31 cellular contexts compared by ENCODE assay signal in genomic region chr16:58635502-58635901, GRCh38.
"Had no signal": no experiment of that assay in that cellular context is flagged by ENCODE, and none has a peak within 500 bp of the region (broad histone marks: within the 10 kb centered on the region; RNA-seq: fewer than 3 reads in every experiment).

No MANE protein-coding gene starts in this region.

- H3K36me3 ChIP-seq: breast epithelium, cardiac muscle cell, colonic mucosa, esophagus muscularis mucosa, gastroesophageal sphincter, heart right ventricle had no signal

- FAIRE-seq: astrocyte had no signal

- H3K79me2 ChIP-seq: hepatocyte had no signal

- H3K9me3 ChIP-seq: breast epithelium, colonic mucosa, esophagus muscularis mucosa, gastroesophageal sphincter, heart right ventricle had no signal

- ATAC-seq: activated CD4-positive, CD25-positive, alpha-beta regulatory T cell treated with anti-CD3 and anti-CD28 coated beads, Interleukin-2, amount 50 U/mL, for 24 hours; activated CD8-positive, alpha-beta T cell treated with anti-CD3 and anti-CD28 coated beads for 36 hours; activated T-cell treated with anti-CD3 and anti-CD28 coated beads, Interleukin-2, amount 50 U/mL, for 4 hours; activated T-helper 17 cell treated with anti-CD3 and anti-CD28 coated beads, Interleukin-2, amount 50 U/mL, for 72 hours; gastroesophageal sphincter; heart right ventricle had no signal

- DNase-seq: activated B cell treated with CpG ODN at 0.5 μM for 24 hours; activated CD4-positive, alpha-beta T cell treated with anti-CD3 and anti-CD28 coated beads for 48 hours; activated CD4-positive, alpha-beta T cell treated with anti-CD3 and anti-CD28 coated beads, Interleukin-2, amount 50 U/mL, for 1 hour; activated CD4-positive, alpha-beta T cell treated with anti-CD3 and anti-CD28 coated beads, Interleukin-2, amount 50 U/mL, for 48 hours; activated CD8-positive, alpha-beta memory T cell treated with anti-CD3 and anti-CD28 coated beads for 24 hours; activated CD8-positive, alpha-beta T cell treated with anti-CD3 and anti-CD28 coated beads for 36 hours; activated effector memory CD4-positive, alpha-beta T cell treated with Interleukin-2 at 50 U/mL for 16 hours; activated gamma-delta T cell treated with Interleukin-2 at 50 U/mL for 16 hours; activated naive CD4-positive, alpha-beta T cell treated with anti-CD3 and anti-CD28 coated beads, Interleukin-2, amount 50 U/mL, for 16 hours; activated naive CD4-positive, alpha-beta T cell treated with Interleukin-2 at 50 U/mL for 16 hours; activated T-cell treated with anti-CD3 and anti-CD28 coated beads, Interleukin-2, amount 50 U/mL, for 4 hours; amniotic stem cell; anterior cingulate cortex; central memory CD4-positive, alpha-beta T cell; cerebellar nuclear complex; colonic mucosa; effector memory CD4-positive, alpha-beta T cell; endodermal cell; erythroblast; foreskin melanocyte; heart right ventricle; T-helper 2 cell had no signal

- H3K4me3 ChIP-seq: breast epithelium, cardiac muscle cell, colonic mucosa, dorsolateral prefrontal cortex, esophagus muscularis mucosa, gastroesophageal sphincter, heart right ventricle, hepatocyte had no signal

- H2AFZ ChIP-seq: hepatocyte had no signal

- H3K4me1 ChIP-seq: breast epithelium, colonic mucosa, gastroesophageal sphincter had no signal

- H3K27me3 ChIP-seq: breast epithelium, cardiac muscle cell, colonic mucosa, dorsolateral prefrontal cortex, esophagus muscularis mucosa, gastroesophageal sphincter, heart right ventricle, hepatocyte had no signal

- H3K27ac ChIP-seq: breast epithelium, cardiac muscle cell, colonic mucosa, dorsolateral prefrontal cortex, esophagus muscularis mucosa, gastroesophageal sphincter had no signal

- H3K4me2 ChIP-seq: hepatocyte had no signal
